Comparison of ENCODE assay signal across 9 cellular contexts in genomic region chr9:35612066-35612465, GRCh38. TPM values are rescaled to one million over a fixed set of nuclear protein-coding genes. Genes with fewer than 3 reads are reported as not detected.
"Had no signal": no experiment of that assay in that cellular context is flagged by ENCODE, and none has a peak within 500 bp of the region (broad histone marks: within the 10 kb centered on the region; RNA-seq: fewer than 3 reads in every experiment).

No MANE protein-coding gene starts in this region.

RNA-seq across cellular contexts. Expression of gene CD72, which starts 6.1 kb away (rescaled TPM):
- total RNA-seq: ascending aorta, endothelial cell of umbilical vein had no signal

RNA-seq across cellular contexts. Expression of gene SIT1, which starts 38.7 kb away (rescaled TPM):
- total RNA-seq: ascending aorta, bronchial epithelial cell, cardiac septum, cerebellum, dermis microvascular lymphatic vessel endothelial cell, endothelial cell of umbilical vein, fibroblast of villous mesenchyme, glomerular endothelial cell had no signal
- polyA plus RNA-seq: endothelial cell of umbilical vein, fibroblast of lung had no signal

RNA-seq across cellular contexts. Expression of gene RMRP, which starts 45.8 kb away (rescaled TPM):
- polyA plus RNA-seq: endothelial cell of umbilical vein had no signal
